ENCODE assay signal across 16 cellular contexts in the genomic region with DNA sequence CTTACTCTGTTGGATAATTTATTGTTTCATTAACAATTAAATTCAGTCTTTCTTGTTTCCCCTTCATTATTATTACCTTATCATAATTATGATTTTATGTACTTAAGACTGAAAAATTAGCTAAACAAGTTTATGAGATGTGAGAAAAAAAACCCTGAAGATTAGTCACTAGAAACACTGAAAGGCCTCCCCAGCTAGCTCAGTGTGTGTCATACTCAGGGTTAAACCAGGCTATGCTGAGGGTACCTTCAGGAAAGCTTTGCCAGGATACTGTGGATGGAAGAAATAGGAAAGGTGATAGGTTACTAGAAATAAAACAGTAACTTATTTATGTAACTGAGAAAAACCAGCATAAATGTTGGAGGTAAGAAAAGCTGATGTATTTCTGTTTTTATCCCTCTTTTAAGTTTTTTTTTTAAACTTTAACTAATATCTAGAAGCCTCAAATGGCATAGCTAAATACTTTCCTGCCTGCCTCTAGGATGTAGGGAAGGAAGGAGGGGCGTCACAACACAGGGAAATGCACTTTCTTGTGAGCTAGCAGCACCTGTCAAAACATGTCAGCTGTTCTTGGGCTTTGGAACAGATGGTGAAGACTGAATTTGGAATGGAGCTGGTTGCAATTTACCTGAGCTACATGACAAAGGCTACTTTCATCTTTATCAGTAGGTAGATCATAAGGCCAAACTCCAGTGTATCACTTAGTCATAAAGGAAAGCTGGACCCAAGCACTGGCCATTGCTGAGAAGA. TPM values are rescaled to one million over a fixed set of nuclear protein-coding genes. Genes with fewer than 3 reads are reported as not detected.
DNase-seq lines count a peak whose midpoint lies in the region; FAIRE-seq and TF ChIP-seq lines count a peak whose summit lies in the region.
"Had no signal": no experiment of that assay in that cellular context is flagged by ENCODE, and none has a peak within 500 bp of the region (broad histone marks: within the 10 kb centered on the region; RNA-seq: fewer than 3 reads in every experiment).

No MANE protein-coding gene starts in this region.

- H3K27me3 Mint-ChIP-seq in CD4-positive, alpha-beta memory T cell, result no peaks in the 10 kb centered on the region
- H3K27me3 Mint-ChIP-seq in astrocyte (ENCODE audit: low read depth, unreplicated experiment), result no peaks in the 10 kb centered on the region
- H3K27me3 Mint-ChIP-seq: stimulated activated naive CD8-positive, alpha-beta T cell treated with anti-CD3 and anti-CD28 coated beads, Interleukin-15, Interleukin-2, amounts not matched to agents 100 ng/mL and 50 ng/mL, for 24 hours had no signal

- peaks cover 54 to 74% of the 10 kb centered on the region in 2 donors for H3K36me3 Mint-ChIP-seq in CD4-positive, alpha-beta memory T cell
- peaks cover 6% of the 10 kb centered on the region for H3K36me3 Mint-ChIP-seq in astrocyte (ENCODE audit: low read depth, unreplicated experiment)
- H3K36me3 Mint-ChIP-seq: mesothelial cell of epicardium had no signal

- H3K4me3 Mint-ChIP-seq in CD4-positive, alpha-beta memory T cell, result no peak overlapping the region
- H3K4me3 Mint-ChIP-seq in astrocyte (ENCODE audit: unreplicated experiment), result no peak overlapping the region
- H3K4me3 Mint-ChIP-seq: mesothelial cell of epicardium; stimulated activated naive CD8-positive, alpha-beta T cell treated with anti-CD3 and anti-CD28 coated beads, Interleukin-15, Interleukin-2, amounts not matched to agents 100 ng/mL and 50 ng/mL, for 24 hours had no signal

- H3K27me3 ChIP-seq in CD4-positive, alpha-beta memory T cell (ENCODE audit: insufficient read depth, low read length), result no peaks in the 10 kb centered on the region
- no peaks in the 10 kb centered on the region for H3K27me3 ChIP-seq in astrocyte (ENCODE audit: insufficient read depth, low read length)
- H3K27me3 ChIP-seq in mesenchymal stem cell (ENCODE audit: control insufficient read depth in 1 of 2, insufficient read depth in 1 of 2, low read length in 2 of 2), result no peaks in the 10 kb centered on the region
- H3K27me3 ChIP-seq in trophoblast cell (ENCODE audit: insufficient read depth, low read length), result no peaks in the 10 kb centered on the region
- H3K27me3 ChIP-seq: breast epithelium had no signal

- no peak overlapping the region for H2BK120ac ChIP-seq in mesenchymal stem cell (ENCODE audit: low read depth, low read length)
- no peak overlapping the region for H2BK120ac ChIP-seq in trophoblast cell (ENCODE audit: insufficient read depth, low read length, poor library complexity)

- no peak for TF ChIP-seq CTCF in astrocyte (IDR thresholded peaks at IDR 0.05; ENCODE audit: insufficient read depth, low read depth, low read length)

- intact Hi-C loops in CD4-positive, alpha-beta memory T cell (cut with micrococcal nuclease), result no loop called here

- POLR2A ChIA-PET in CD4-positive, alpha-beta memory T cell (lab: Charles Lee; ENCODE audit: partially characterized antibody), result interaction anchor here (1.3 kb wide), 1 partner anchor 35 kb away, joined by 5 read pairs; the partner anchor contains the start of gene CARNMT1

- no peak overlapping the region for H2BK12ac ChIP-seq in mesenchymal stem cell (ENCODE audit: low read length in 2 of 2)
- no peak overlapping the region for H2BK12ac ChIP-seq in trophoblast cell (ENCODE audit: low read length)

- H3K79me2 ChIP-seq in astrocyte (ENCODE audit: insufficient read depth, low read length) (no peaks in the 10 kb centered on the region), trophoblast cell (ENCODE audit: control insufficient read depth, insufficient read depth, low read length, poor library complexity) (no peaks in the 10 kb centered on the region)

- no peak overlapping the region for H2BK15ac ChIP-seq in mesenchymal stem cell (ENCODE audit: low read depth, poor library complexity, severe bottlenecking)

- no peaks in the 10 kb centered on the region for H3K9me3 ChIP-seq in CD4-positive, alpha-beta memory T cell (ENCODE audit: control insufficient read depth in 1 of 2, low read length in 2 of 2)
- H3K9me3 ChIP-seq in astrocyte (ENCODE audit: insufficient read depth, low read depth, low read length) (no peaks in the 10 kb centered on the region), mesenchymal stem cell (ENCODE audit: control insufficient read depth, low read length) (no peaks in the 10 kb centered on the region), trophoblast cell (ENCODE audit: insufficient read depth, low read depth, low read length) (no peaks in the 10 kb centered on the region)

- H3K9me3 Mint-ChIP-seq in CD4-positive, alpha-beta memory T cell, result peaks cover 0 to 11% (median 1%) of the 10 kb centered on the region in 8 donors
- peaks cover 5% of the 10 kb centered on the region for H3K9me3 Mint-ChIP-seq in astrocyte (ENCODE audit: unreplicated experiment)

- peaks cover 32% of the 10 kb centered on the region for H3K36me3 ChIP-seq in CD4-positive, alpha-beta memory T cell (ENCODE audit: insufficient read depth, low read length)
- H3K36me3 ChIP-seq in astrocyte (ENCODE audit: insufficient read depth, low read length), result no peaks in the 10 kb centered on the region
- H3K36me3 ChIP-seq in mesenchymal stem cell (ENCODE audit: control insufficient read depth in 1 of 2, insufficient read depth in 2 of 2, low read depth in 1 of 2, low read length in 2 of 2), result peaks cover 3 to 32% of the 10 kb centered on the region in 2 experiments
- peaks cover 0 to 3% of the 10 kb centered on the region in 2 experiments for H3K36me3 ChIP-seq in trophoblast cell (ENCODE audit: control insufficient read depth in 1 of 2, insufficient read depth in 2 of 2, low read length in 2 of 2)
- H3K36me3 ChIP-seq: breast epithelium had no signal

- H3K23ac ChIP-seq in mesenchymal stem cell (ENCODE audit: low read length in 2 of 2), result no peak overlapping the region
- no peak overlapping the region for H3K23ac ChIP-seq in trophoblast cell (ENCODE audit: low read length)

- CTCF ChIA-PET in CD4-positive, alpha-beta memory T cell (lab: Charles Lee; ENCODE audit: partially characterized antibody), result interaction anchor here (0.7 to 3.1 kb wide), 9 partner anchors 9 to 291 kb away, joined by 3 to 15 read pairs (median 4); partner anchors contain the start of gene C9orf40

- no peaks in the 10 kb centered on the region for H4K20me1 ChIP-seq in astrocyte (ENCODE audit: insufficient read depth, low read length)

- H3K27ac Mint-ChIP-seq in CD4-positive, alpha-beta memory T cell, result peak overlapping the region in 5 of 7 donors; percentile 3 to 78 (median 62)
- no peak overlapping the region for H3K27ac Mint-ChIP-seq in astrocyte (ENCODE audit: unreplicated experiment)
- H3K27ac Mint-ChIP-seq: mesothelial cell of epicardium; stimulated activated naive CD8-positive, alpha-beta T cell treated with anti-CD3 and anti-CD28 coated beads, Interleukin-15, Interleukin-2, amounts not matched to agents 100 ng/mL and 50 ng/mL, for 24 hours had no signal

- H3K14ac ChIP-seq in mesenchymal stem cell (ENCODE audit: low read length in 2 of 2) (no peak overlapping the region), trophoblast cell (ENCODE audit: low read length) (no peak overlapping the region)

- H3K4me1 Mint-ChIP-seq in CD4-positive, alpha-beta memory T cell, result peaks cover 0 to 5% (median 0%) of the 10 kb centered on the region in 4 donors
- peaks cover 9% of the 10 kb centered on the region for H3K4me1 Mint-ChIP-seq in astrocyte (ENCODE audit: low read depth, unreplicated experiment)
- H3K4me1 Mint-ChIP-seq: mesothelial cell of epicardium had no signal

- DNase-seq in CD4-positive, alpha-beta memory T cell, result no peak
- DNase-seq in H54 (ENCODE audit: insufficient read length, low spot score) (peak; percentile 27), astrocyte (ENCODE audit: low read depth) (peak; percentile 27), mesenchymal stem cell (no peak), HTR-8/SVneo (ENCODE audit: insufficient read length, low spot score) (no peak), trophoblast cell (no peak), cortex of kidney (lab: John Stamatoyannopoulos, UW) (no peak), urothelium cell line (ENCODE audit: low spot score) (no peak)
- DNase-seq: NCI-H187; stimulated activated CD4-positive, alpha-beta T cell treated with anti-CD3 and anti-CD28 coated beads, Interleukin-4, amount 100 ng/mL, for 24 hours had no signal

- no peak overlapping the region for H2AK5ac ChIP-seq in mesenchymal stem cell (ENCODE audit: low read length, severe bottlenecking)
- no peak overlapping the region for H2AK5ac ChIP-seq in trophoblast cell (ENCODE audit: low read length)

- H4K91ac ChIP-seq in mesenchymal stem cell (ENCODE audit: low read length), result no peak overlapping the region
- H4K91ac ChIP-seq in trophoblast cell (ENCODE audit: low read depth, low read length), result no peak overlapping the region

- H3K27ac ChIP-seq in CD4-positive, alpha-beta memory T cell (ENCODE audit: low read depth, low read length), result no peak overlapping the region
- H3K27ac ChIP-seq in astrocyte (ENCODE audit: low read depth, low read length) (no peak overlapping the region), mesenchymal stem cell (ENCODE audit: low read length, poor library complexity, severe bottlenecking) (no peak overlapping the region), trophoblast cell (ENCODE audit: low read depth, low read length) (no peak overlapping the region)
- H3K27ac ChIP-seq: breast epithelium, C4-2B had no signal

- H4K12ac ChIP-seq in trophoblast cell (ENCODE audit: low read depth, low read length), result no peak overlapping the region

- no peaks in the 10 kb centered on the region for H3K79me1 ChIP-seq in mesenchymal stem cell (replicated peaks; ENCODE audit: low read length, poor library complexity, severe bottlenecking)
- no peaks in the 10 kb centered on the region for H3K79me1 ChIP-seq in trophoblast cell (ENCODE audit: low read length)

- no peak for TF ChIP-seq POLR2A in H54 (IDR thresholded peaks at IDR 0.05; ENCODE audit: low read depth, low read length)

- WGBS in mesenchymal stem cell, result 85% methylated on average over 1 of the region's 1 CpG
- WGBS in trophoblast cell (ENCODE audit: extremely low coverage, insufficient coverage, insufficient read length), result no CpG with 5 or more reads among the region's 1 CpG

- H4K8ac ChIP-seq in mesenchymal stem cell (ENCODE audit: low read length) (no peak overlapping the region), trophoblast cell (ENCODE audit: low read depth, low read length) (no peak overlapping the region)

- no peak overlapping the region for H2BK5ac ChIP-seq in mesenchymal stem cell (ENCODE audit: low read depth, low read length, poor library complexity, severe bottlenecking)
- H2BK5ac ChIP-seq in trophoblast cell (ENCODE audit: low read depth, low read length, poor library complexity), result no peak overlapping the region

- H3K4me2 ChIP-seq in astrocyte (ENCODE audit: low read length), result peak overlapping the region; percentile 7
- no peak overlapping the region for H3K4me2 ChIP-seq in mesenchymal stem cell (ENCODE audit: low read length, poor library complexity, severe bottlenecking)
- no peak overlapping the region for H3K4me2 ChIP-seq in trophoblast cell (ENCODE audit: low read length)

- H3K4me1 ChIP-seq in CD4-positive, alpha-beta memory T cell (ENCODE audit: insufficient read depth, low read length), result no peaks in the 10 kb centered on the region
- H3K4me1 ChIP-seq in astrocyte (ENCODE audit: insufficient read depth, low read length), result peaks cover 17% of the 10 kb centered on the region
- peaks cover 3% of the 10 kb centered on the region for H3K4me1 ChIP-seq in mesenchymal stem cell (ENCODE audit: control insufficient read depth, insufficient read depth, low read depth, low read length)
- H3K4me1 ChIP-seq in trophoblast cell (ENCODE audit: control insufficient read depth in 1 of 2, insufficient read depth in 2 of 2, low read length in 2 of 2), result peaks cover 4 to 7% of the 10 kb centered on the region in 2 experiments
- H3K4me1 ChIP-seq: breast epithelium had no signal

- H3K18ac ChIP-seq in mesenchymal stem cell (ENCODE audit: low read depth in 1 of 2, low read length in 2 of 2) (no peak overlapping the region), trophoblast cell (ENCODE audit: low read length) (no peak overlapping the region)

- H3K4me3 ChIP-seq in CD4-positive, alpha-beta memory T cell (ENCODE audit: low read length in 2 of 2), result no peak overlapping the region
- no peak overlapping the region for H3K4me3 ChIP-seq in astrocyte (ENCODE audit: insufficient read depth, low read depth, low read length)
- H3K4me3 ChIP-seq in mesenchymal stem cell (ENCODE audit: insufficient read depth in 1 of 2, low read depth in 1 of 2, low read length in 2 of 2), result peak overlapping the region in 1 of 2 experiments; percentile 9
- no peak overlapping the region for H3K4me3 ChIP-seq in trophoblast cell (ENCODE audit: low read depth, low read length)
- H3K4me3 ChIP-seq: breast epithelium, K562 had no signal

- H2AFZ ChIP-seq in astrocyte (ENCODE audit: low read depth, low read length) (no peak overlapping the region), mesenchymal stem cell (ENCODE audit: low read depth, low read length) (no peak overlapping the region), trophoblast cell (ENCODE audit: insufficient read depth, low read length, poor library complexity) (no peak overlapping the region)

- FAIRE-seq in H54 (lab: Jason Lieb, UNC) (peak; percentile 94), astrocyte (lab: Jason Lieb, UNC) (no peak), HTR-8/SVneo (lab: Jason Lieb, UNC) (no peak), urothelium cell line (lab: Jason Lieb, UNC) (no peak)
- FAIRE-seq: endothelial cell of umbilical vein, K562 had no signal

- H3K4ac ChIP-seq in mesenchymal stem cell (ENCODE audit: low read depth in 1 of 2, low read length in 2 of 2) (no peak overlapping the region), trophoblast cell (ENCODE audit: low read depth, low read length) (no peak overlapping the region)

- H3K9ac ChIP-seq in astrocyte (ENCODE audit: low read length) (no peak overlapping the region), mesenchymal stem cell (ENCODE audit: low read length) (peak overlapping the region; percentile 73), trophoblast cell (ENCODE audit: low read length) (no peak overlapping the region)

RNA-seq across cellular contexts. Expression of gene NMRK1, which starts 24.2 kb away (rescaled TPM):
- 100 to 1,000 TPM; 111 to 113 TPM for total RNA-seq in CD4-positive, alpha-beta memory T cell
- polyA plus RNA-seq in CD4-positive, alpha-beta memory T cell, result 100 to 1,000 TPM in 1 of 2 donors, 10 to 100 TPM in 1; 81.3 to 131 TPM
- 15.1 and 15.2 TPM in 2 replicates for total RNA-seq in astrocyte
- polyA plus RNA-seq in mesenchymal stem cell (2013, experiment 1 of 2), result 16.4 TPM
- 16.6 TPM for polyA plus RNA-seq in mesenchymal stem cell (2013, experiment 2 of 2)
- 20.9 and 23.4 TPM in 2 replicates for polyA plus RNA-seq in trophoblast cell (2013)

RNA-seq across cellular contexts. Expression of gene OSTF1, which starts 24.6 kb away (rescaled TPM):
- 10 to 100 TPM; 59.8 to 60.8 TPM for total RNA-seq in CD4-positive, alpha-beta memory T cell
- 100 to 1,000 TPM; 178 to 188 TPM for polyA plus RNA-seq in CD4-positive, alpha-beta memory T cell
- total RNA-seq in astrocyte, result 43.0 and 43.3 TPM in 2 replicates
- polyA plus RNA-seq in mesenchymal stem cell (2013, experiment 1 of 2), result 35.9 TPM
- polyA plus RNA-seq in mesenchymal stem cell (2013, experiment 2 of 2), result 36.4 TPM
- polyA plus RNA-seq in trophoblast cell (2013), result 50.9 and 53.5 TPM in 2 replicates

RNA-seq across cellular contexts. Expression of gene CARNMT1, which starts 35.6 kb away (rescaled TPM):
- 10 to 100 TPM; 28.7 to 29.4 TPM for total RNA-seq in CD4-positive, alpha-beta memory T cell
- 10 to 100 TPM; 12.5 to 12.9 TPM for polyA plus RNA-seq in CD4-positive, alpha-beta memory T cell
- total RNA-seq in astrocyte, result 17.2 and 20.8 TPM in 2 replicates
- polyA plus RNA-seq in mesenchymal stem cell (2013, experiment 1 of 2), result 10.2 TPM
- 10.4 TPM for polyA plus RNA-seq in mesenchymal stem cell (2013, experiment 2 of 2)
- 7.7 and 8.1 TPM in 2 replicates for polyA plus RNA-seq in trophoblast cell (2013)

Comparison
In these comparisons a context has a peak if more than half of its experiments do, and no peak if none do; other contexts are left out.
1. DNase-seq: peak in H54 (single experiment) and astrocyte (single experiment); none in CD4-positive, alpha-beta memory T cell (0 of 5), mesenchymal stem cell (single experiment), HTR-8/SVneo (single experiment), trophoblast cell (0 of 2), cortex of kidney (single experiment) and urothelium cell line (single experiment).